Comparison of ENCODE assay signal across 4 cellular contexts in genomic region chr16:20040011-20040410, GRCh38.
TF ChIP-seq lines count a peak whose summit lies in the region.

No MANE protein-coding gene starts in this region.

TF ChIP-seq in HepG2, 621 proteins besides CTCF, POLR2A, EP300 and RAD21:
- TF ChIP-seq ZNF331 (CRISPR knock-in tag; IDR thresholded peaks at IDR 0.05) (peak; percentile 85), ZSCAN31 (CRISPR knock-in tag; IDR thresholded peaks at IDR 0.05; ENCODE audit: low read depth) (no peak)

TF ChIP-seq in GM23338, 12 proteins besides CTCF, POLR2A, EP300 and RAD21:
- no peak for TF ChIP-seq REST (IDR thresholded peaks at IDR 0.05; ENCODE audit: unreplicated experiment)
- TF ChIP-seq ZNF331 (CRISPR knock-in tag; IDR thresholded peaks at IDR 0.05; ENCODE audit: low read depth) = peak; percentile 76
- TF ChIP-seq JUNB (IDR thresholded peaks at IDR 0.05; ENCODE audit: unreplicated experiment) = no peak
- TF ChIP-seq ETS1 (IDR thresholded peaks at IDR 0.05) = no peak
- no peak for TF ChIP-seq POLR2AphosphoS5 (IDR thresholded peaks at IDR 0.05; ENCODE audit: low read depth)
- TF ChIP-seq NANOG (IDR thresholded peaks at IDR 0.05; ENCODE audit: borderline replicate concordance) = no peak

TF ChIP-seq in IMR-90, 13 proteins besides CTCF, POLR2A, EP300 and RAD21:
- TF ChIP-seq FOS (IDR thresholded peaks at IDR 0.05; ENCODE audit: low read depth, low read length) = no peak
- TF ChIP-seq MAFK (IDR thresholded peaks at IDR 0.05; ENCODE audit: low read depth, low read length) = no peak
- TF ChIP-seq MXI1 (IDR thresholded peaks at IDR 0.05; ENCODE audit: borderline replicate concordance, low read depth, low read length) = no peak
- TF ChIP-seq NFE2L2 (IDR thresholded peaks at IDR 0.05; ENCODE audit: low read depth, low read length) = no peak
- no peak for TF ChIP-seq BHLHE40 (IDR thresholded peaks at IDR 0.05; ENCODE audit: low read depth, low read length)
- TF ChIP-seq USF2 (IDR thresholded peaks at IDR 0.05; ENCODE audit: low read depth, low read length) = no peak
- TF ChIP-seq SMC3 (IDR thresholded peaks at IDR 0.05; ENCODE audit: low read depth, low read length) = no peak
- TF ChIP-seq RFX5 (IDR thresholded peaks at IDR 0.05; ENCODE audit: low read depth, low read length) = no peak
- TF ChIP-seq CHD1 (IDR thresholded peaks at IDR 0.05; ENCODE audit: low read depth, low read length) = no peak
- no peak for TF ChIP-seq RCOR1 (IDR thresholded peaks at IDR 0.05; ENCODE audit: insufficient replicate concordance, low read length)
TF ChIP-seq in IMR-90: peak in this region for 0.

TF ChIP-seq in H1, 55 proteins besides CTCF, POLR2A, EP300 and RAD21:
- TF ChIP-seq TAF7 (optimal IDR thresholded peaks at IDR 0.05; ENCODE audit: borderline replicate concordance, low read depth, low read length) (no peak), BRCA1 (IDR thresholded peaks at IDR 0.05; ENCODE audit: low read depth, low read length) (no peak), ASH2L (IDR thresholded peaks at IDR 0.05; ENCODE audit: low read length) (no peak), TEAD4 (IDR thresholded peaks at IDR 0.05; ENCODE audit: low read depth, low read length) (no peak), RXRA (IDR thresholded peaks at IDR 0.05; ENCODE audit: insufficient read depth, low read depth, low read length) (no peak), NANOG (IDR thresholded peaks at IDR 0.05; ENCODE audit: insufficient read depth, low read depth, low read length, poor library complexity, severe bottlenecking) (no peak), RBBP5 (IDR thresholded peaks at IDR 0.05; ENCODE audit: borderline replicate concordance, low read depth, low read length) (no peak), SIX5 (IDR thresholded peaks at IDR 0.05; ENCODE audit: low read depth, low read length) (no peak), TCF12 (IDR thresholded peaks at IDR 0.05; ENCODE audit: low read depth, low read length) (no peak), CREB1 (IDR thresholded peaks at IDR 0.05) (no peak)
